13 cellular contexts compared by ENCODE assay signal in the genomic region with DNA sequence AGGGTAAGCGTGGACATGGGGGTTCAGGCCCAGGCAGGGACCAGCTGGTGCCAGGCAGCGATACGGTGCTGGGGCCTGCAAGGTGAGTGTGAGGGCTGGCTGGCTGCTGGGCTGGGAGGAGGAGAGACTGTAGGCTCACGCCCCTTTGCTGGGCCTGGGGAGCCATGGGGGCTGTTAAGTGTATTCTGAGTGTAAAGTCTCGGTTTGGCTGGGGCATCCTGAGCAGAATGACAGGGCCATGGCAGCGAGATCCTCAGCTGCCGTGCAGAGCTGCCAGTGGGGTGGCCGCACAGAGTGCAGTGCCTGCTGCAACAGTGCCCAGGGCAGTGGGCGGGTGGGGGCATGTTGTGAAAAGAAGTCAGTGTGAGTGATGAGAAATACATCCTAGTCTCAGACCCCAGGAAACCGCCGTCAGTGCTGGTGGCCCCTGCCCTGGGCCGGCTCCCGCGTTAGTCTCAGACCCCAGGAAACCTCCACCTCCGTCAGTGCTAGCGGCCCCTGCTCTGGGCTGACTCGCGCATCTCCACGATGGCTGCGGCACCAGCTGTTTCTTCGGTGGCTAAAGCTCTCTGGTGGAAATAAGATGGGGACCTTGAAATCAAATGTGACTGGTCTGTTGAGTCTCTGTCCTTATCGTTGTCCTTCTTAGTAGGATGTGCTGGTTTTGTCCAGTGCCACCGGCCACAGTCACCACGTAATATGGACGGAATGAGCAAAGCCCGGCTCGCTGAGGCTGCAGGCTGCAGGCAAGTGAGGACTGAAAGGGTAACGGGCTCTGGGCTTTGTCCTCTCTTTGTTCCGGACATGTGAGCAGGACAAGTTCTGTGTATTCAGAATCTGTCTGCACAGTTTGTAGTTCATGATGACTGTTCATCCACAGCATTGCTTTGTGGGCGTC. TPM values are rescaled to one million over a fixed set of nuclear protein-coding genes. Genes with fewer than 3 reads are reported as not detected.
DNase-seq lines count a peak whose midpoint lies in the region; ATAC-seq and TF ChIP-seq lines count a peak whose summit lies in the region.
"Had no signal": no experiment of that assay in that cellular context is flagged by ENCODE, and none has a peak within 500 bp of the region (broad histone marks: within the 10 kb centered on the region; RNA-seq: fewer than 3 reads in every experiment).

No MANE protein-coding gene starts in this region.

- peak overlapping the region; percentile 66 to 78 (median 74); a peak in 21 of 22 replicates for H3K27ac ChIP-seq in BLaER1 treated with 17β-estradiol and CSF1 and Interleukin-3, amounts not matched to agents 10 nM and 100 nM
- H3K27ac ChIP-seq in DND-41 (ENCODE audit: low read length) = peak overlapping the region; percentile 71
- H3K27ac ChIP-seq: breast epithelium, thyroid gland had no signal

- CTCF ChIA-PET in activated CD8-positive, alpha-beta T cell treated with anti-CD3 and anti-CD28 coated beads, Interleukin-2, amount 10 ng/mL, durations not matched to agents 7 days and 5 days (lab: Charles Lee) = interaction anchor here (1.0 to 1.7 kb wide), 4 partner anchors 19 to 305 kb away, joined by 3 to 8 read pairs (median 3); a partner anchor contains a TSS

- peaks cover 53 to 97% (median 81%) of the 10 kb centered on the region in 10 experiments for H3K4me1 ChIP-seq in BLaER1 treated with 17β-estradiol and CSF1 and Interleukin-3, amounts not matched to agents 10 nM and 100 nM
- peaks cover 41% of the 10 kb centered on the region for H3K4me1 ChIP-seq in DND-41 (ENCODE audit: insufficient read depth, low read length)
- H3K4me1 ChIP-seq: breast epithelium, thyroid gland had no signal

- DNase-seq in DND-41 (no peak), memory B cell (ENCODE audit: low spot score in 2 of 2) (no peak), NCI-H69 (lab: John Stamatoyannopoulos, UW) (no peak), putamen (ENCODE audit: low spot score) (no peak), cerebellar nuclear complex (lab: John Stamatoyannopoulos, UW) (no peak), NCI-H2029 (lab: John Stamatoyannopoulos, UW) (no peak)
- no peak for DNase-seq in activated CD8-positive, alpha-beta T cell treated with anti-CD3 and anti-CD28 coated beads, Interleukin-2, amount 10 ng/mL, durations not matched to agents 7 days and 5 days
- DNase-seq: left colon, NCI-H446, T1000, thyroid gland had no signal

- H3K36me3 ChIP-seq in BLaER1 treated with 17β-estradiol and CSF1 and Interleukin-3, amounts not matched to agents 10 nM and 100 nM = peaks cover 48 to 68% (median 61%) of the 10 kb centered on the region in 11 experiments
- H3K36me3 ChIP-seq in DND-41 (ENCODE audit: insufficient read depth, low read length) = peaks cover 87% of the 10 kb centered on the region
- H3K36me3 ChIP-seq: breast epithelium had no signal

- H3K79me2 ChIP-seq in DND-41 (ENCODE audit: insufficient read depth, low read length) = no peaks in the 10 kb centered on the region

- H3K9me3 ChIP-seq in BLaER1 treated with 17β-estradiol and CSF1 and Interleukin-3, amounts not matched to agents 10 nM and 100 nM (replicated peaks in 1 of 11) = no peaks in the 10 kb centered on the region
- H3K9me3 ChIP-seq in DND-41 (ENCODE audit: insufficient read depth, low read length, severe bottlenecking) = no peaks in the 10 kb centered on the region
- H3K9me3 ChIP-seq: breast epithelium, thyroid gland had no signal

- peaks cover 0 to 21% (median 5%) of the 10 kb centered on the region in 11 experiments; a peak in 6 of 22 replicates for H4K20me1 ChIP-seq in BLaER1 treated with 17β-estradiol and CSF1 and Interleukin-3, amounts not matched to agents 10 nM and 100 nM
- 0 out of 2 replicates have a peak, but pooled peaks cover 2% of the 10 kb centered on the region for H4K20me1 ChIP-seq in DND-41 (ENCODE audit: insufficient read depth, low read length)

- POLR2A ChIA-PET in activated CD8-positive, alpha-beta T cell treated with anti-CD3 and anti-CD28 coated beads, Interleukin-2, amount 10 ng/mL, durations not matched to agents 7 days and 5 days (lab: Charles Lee) = interaction anchor here (2.1 to 2.3 kb wide), 2 partner anchors 19 to 23 kb away, joined by 8 to 24 read pairs; a partner anchor contains a TSS

- no peak for TF ChIP-seq CTCF in DND-41 (IDR thresholded peaks at IDR 0.05; ENCODE audit: borderline replicate concordance, extremely low read depth, low read length, poor library complexity, severe bottlenecking)

- H3K4me3 ChIP-seq in BLaER1 treated with 17β-estradiol and CSF1 and Interleukin-3, amounts not matched to agents 10 nM and 100 nM = peak overlapping the region in 6 of 10 experiments; percentile 49 to 61 (median 56); a peak in 6 of 20 replicates
- H3K4me3 ChIP-seq in DND-41 (ENCODE audit: low read depth in 1 of 2, low read length in 2 of 2) = no peak overlapping the region
- H3K4me3 ChIP-seq: breast epithelium, thyroid gland had no signal

- peaks cover 42% of the 10 kb centered on the region for H3K4me1 Mint-ChIP-seq in activated CD8-positive, alpha-beta T cell treated with anti-CD3 and anti-CD28 coated beads, Interleukin-2, amount 10 ng/mL, durations not matched to agents 7 days and 5 days (ENCODE audit: low read depth)
- peaks cover 27% of the 10 kb centered on the region for H3K4me1 Mint-ChIP-seq in memory B cell

- H3K27me3 Mint-ChIP-seq in activated CD8-positive, alpha-beta T cell treated with anti-CD3 and anti-CD28 coated beads, Interleukin-2, amount 10 ng/mL, durations not matched to agents 7 days and 5 days (ENCODE audit: low read depth) = no peaks in the 10 kb centered on the region
- no peaks in the 10 kb centered on the region for H3K27me3 Mint-ChIP-seq in memory B cell

- H2AFZ ChIP-seq in DND-41 (ENCODE audit: low read depth, low read length) = no peak overlapping the region

- H3K4me2 ChIP-seq in BLaER1 treated with 17β-estradiol and CSF1 and Interleukin-3, amounts not matched to agents 10 nM and 100 nM = peak overlapping the region; percentile 89 to 100 (median 95)
- no peak overlapping the region for H3K4me2 ChIP-seq in DND-41 (ENCODE audit: insufficient read depth, low read length)

- no peaks in the 10 kb centered on the region for H3K9me3 Mint-ChIP-seq in activated CD8-positive, alpha-beta T cell treated with anti-CD3 and anti-CD28 coated beads, Interleukin-2, amount 10 ng/mL, durations not matched to agents 7 days and 5 days (ENCODE audit: insufficient read depth)
- H3K9me3 Mint-ChIP-seq in memory B cell = no peaks in the 10 kb centered on the region

- H3K36me3 Mint-ChIP-seq in activated CD8-positive, alpha-beta T cell treated with anti-CD3 and anti-CD28 coated beads, Interleukin-2, amount 10 ng/mL, durations not matched to agents 7 days and 5 days (ENCODE audit: low read depth) = peaks cover 55% of the 10 kb centered on the region
- peaks cover 19% of the 10 kb centered on the region for H3K36me3 Mint-ChIP-seq in memory B cell

- peak overlapping the region; percentile 95 for H3K27ac Mint-ChIP-seq in activated CD8-positive, alpha-beta T cell treated with anti-CD3 and anti-CD28 coated beads, Interleukin-2, amount 10 ng/mL, durations not matched to agents 7 days and 5 days
- H3K27ac Mint-ChIP-seq in memory B cell = peak overlapping the region; percentile 91

- 0 out of 22 replicates have a peak, but pooled peaks cover 0 to 8% (median 0%) of the 10 kb centered on the region in 11 experiments for H3K27me3 ChIP-seq in BLaER1 treated with 17β-estradiol and CSF1 and Interleukin-3, amounts not matched to agents 10 nM and 100 nM
- no peaks in the 10 kb centered on the region for H3K27me3 ChIP-seq in DND-41 (ENCODE audit: insufficient read depth, low read length, poor library complexity)
- H3K27me3 ChIP-seq: breast epithelium, thyroid gland had no signal

- ATAC-seq in DND-41 (ENCODE audit: insufficient read depth, low read depth) (no peak), memory B cell (ENCODE audit: low read depth) (no peak)
- no peak for ATAC-seq in activated CD8-positive, alpha-beta T cell treated with anti-CD3 and anti-CD28 coated beads, Interleukin-2, amount 10 ng/mL, durations not matched to agents 7 days and 5 days
- ATAC-seq: left colon had no signal

- H3K4me3 Mint-ChIP-seq in activated CD8-positive, alpha-beta T cell treated with anti-CD3 and anti-CD28 coated beads, Interleukin-2, amount 10 ng/mL, durations not matched to agents 7 days and 5 days = no peak overlapping the region
- no peak overlapping the region for H3K4me3 Mint-ChIP-seq in memory B cell

- H3K9ac ChIP-seq in BLaER1 treated with 17β-estradiol and CSF1 and Interleukin-3, amounts not matched to agents 10 nM and 100 nM = peak overlapping the region in 10 of 11 experiments; percentile 54 to 76 (median 70); a peak in 18 of 22 replicates
- H3K9ac ChIP-seq in DND-41 (ENCODE audit: low read depth, low read length) = no peak overlapping the region; the same call in 1 of the 2 replicates

RNA-seq across cellular contexts. Expression of a gene that starts 22.9 kb away (rescaled TPM):
- 10 to 100 TPM; 38.6 to 45.1 TPM for total RNA-seq in activated CD8-positive, alpha-beta T cell treated with anti-CD3 and anti-CD28 coated beads, Interleukin-2, amount 10 ng/mL, durations not matched to agents 7 days and 5 days

RNA-seq across cellular contexts. Expression of a gene that starts 55.0 kb away (rescaled TPM):
- total RNA-seq in activated CD8-positive, alpha-beta T cell treated with anti-CD3 and anti-CD28 coated beads, Interleukin-2, amount 10 ng/mL, durations not matched to agents 7 days and 5 days = not detected
- total RNA-seq: breast epithelium, left colon, thyroid gland had no signal

Comparison
In these comparisons a context has a peak if more than half of its experiments do, and no peak if none do; other contexts are left out.
1. H3K4me3 ChIP-seq: peak in BLaER1 treated with 17β-estradiol and CSF1 and Interleukin-3, amounts not matched to agents 10 nM and 100 nM (6 of 10); none in DND-41 (0 of 2).